2 cellular contexts compared by ENCODE assay signal in the genomic region with DNA sequence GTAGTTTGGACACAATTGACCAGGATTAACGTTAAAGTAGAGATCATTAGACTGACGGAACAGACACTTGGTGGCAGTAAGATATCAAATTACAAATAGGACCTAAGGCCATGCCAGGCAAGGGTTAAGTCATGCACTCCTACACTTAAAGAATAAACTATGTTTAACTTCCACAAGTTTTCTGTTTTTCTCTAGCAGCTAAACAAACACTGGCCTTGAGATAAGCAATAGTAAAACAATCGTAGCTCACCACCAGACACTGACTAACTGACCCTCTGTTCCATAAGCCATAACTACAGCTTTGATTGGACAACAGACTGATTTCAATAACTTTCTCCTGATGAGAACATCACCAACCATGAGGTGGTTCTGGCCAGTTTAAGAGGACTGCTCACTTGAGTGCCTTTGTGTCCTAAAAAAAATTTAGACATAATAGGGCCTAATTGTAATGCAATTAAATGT.
TF ChIP-seq lines count a peak whose summit lies in the region.

No MANE protein-coding gene starts in this region.

TF ChIP-seq in A549, 52 proteins besides CTCF, POLR2A, EP300 and RAD21:
- TF ChIP-seq GATA3 (IDR thresholded peaks at IDR 0.05; ENCODE audit: borderline replicate concordance): peak; percentile 58; the same call in 1 of the 2 replicates
- TF ChIP-seq FOXS1 (CRISPR knock-in tag; IDR thresholded peaks at IDR 0.05): no peak
- TF ChIP-seq SMC3 (IDR thresholded peaks at IDR 0.05): peak; percentile 33; the same call in 1 of the 3 replicates
- no peak for TF ChIP-seq BHLHE40 (IDR thresholded peaks at IDR 0.05; ENCODE audit: low read depth, low read length)
- TF ChIP-seq, protein P1, sequence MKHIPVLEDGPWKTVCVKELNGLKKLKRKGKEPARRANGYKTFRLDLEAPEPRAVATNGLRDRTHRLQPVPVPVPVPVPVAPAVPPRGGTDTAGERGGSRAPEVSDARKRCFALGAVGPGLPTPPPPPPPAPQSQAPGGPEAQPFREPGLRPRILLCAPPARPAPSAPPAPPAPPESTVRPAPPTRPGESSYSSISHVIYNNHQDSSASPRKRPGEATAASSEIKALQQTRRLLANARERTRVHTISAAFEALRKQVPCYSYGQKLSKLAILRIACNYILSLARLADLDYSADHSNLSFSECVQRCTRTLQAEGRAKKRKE (CRISPR knock-in tag; IDR thresholded peaks at IDR 0.05; ENCODE audit: low read depth): no peak
- TF ChIP-seq HEYL (CRISPR knock-in tag; IDR thresholded peaks at IDR 0.05): no peak
- TF ChIP-seq FOSL2 (IDR thresholded peaks at IDR 0.05): no peak
- peak; percentile 45; the same call in 1 of the 2 replicates for TF ChIP-seq FOSL2 (CRISPR knock-in tag; IDR thresholded peaks at IDR 0.05)
- TF ChIP-seq ZFP36 (IDR thresholded peaks at IDR 0.05; ENCODE audit: borderline replicate concordance, partially characterized antibody): no peak

TF ChIP-seq in H1, 55 proteins besides CTCF, POLR2A, EP300 and RAD21:
- TF ChIP-seq BCL11A (IDR thresholded peaks at IDR 0.05; ENCODE audit: low read depth in 2 of 2, low read length in 2 of 2) (no peak), SIN3A (conservative IDR thresholded peaks at IDR 0.05 in 1 of 2, IDR thresholded peaks at IDR 0.05 in 1 of 2; ENCODE audit: low read depth in 1 of 2, low read length in 2 of 2) (no peak), KDM1A (IDR thresholded peaks at IDR 0.05; ENCODE audit: borderline replicate concordance, low read length) (no peak), SUZ12 (IDR thresholded peaks at IDR 0.05; ENCODE audit: low read length) (no peak), CHD1 (IDR thresholded peaks at IDR 0.05; ENCODE audit: low read depth, low read length) (no peak), RFX5 (IDR thresholded peaks at IDR 0.05; ENCODE audit: borderline replicate concordance, low read depth, low read length) (no peak), EZH2 (IDR thresholded peaks at IDR 0.05; ENCODE audit: low read depth, low read length, severe bottlenecking) (no peak), TBP (IDR thresholded peaks at IDR 0.05; ENCODE audit: low read depth, low read length) (no peak), RXRA (IDR thresholded peaks at IDR 0.05; ENCODE audit: insufficient read depth, low read depth, low read length) (no peak)
- TF ChIP-seq, protein P2, sequence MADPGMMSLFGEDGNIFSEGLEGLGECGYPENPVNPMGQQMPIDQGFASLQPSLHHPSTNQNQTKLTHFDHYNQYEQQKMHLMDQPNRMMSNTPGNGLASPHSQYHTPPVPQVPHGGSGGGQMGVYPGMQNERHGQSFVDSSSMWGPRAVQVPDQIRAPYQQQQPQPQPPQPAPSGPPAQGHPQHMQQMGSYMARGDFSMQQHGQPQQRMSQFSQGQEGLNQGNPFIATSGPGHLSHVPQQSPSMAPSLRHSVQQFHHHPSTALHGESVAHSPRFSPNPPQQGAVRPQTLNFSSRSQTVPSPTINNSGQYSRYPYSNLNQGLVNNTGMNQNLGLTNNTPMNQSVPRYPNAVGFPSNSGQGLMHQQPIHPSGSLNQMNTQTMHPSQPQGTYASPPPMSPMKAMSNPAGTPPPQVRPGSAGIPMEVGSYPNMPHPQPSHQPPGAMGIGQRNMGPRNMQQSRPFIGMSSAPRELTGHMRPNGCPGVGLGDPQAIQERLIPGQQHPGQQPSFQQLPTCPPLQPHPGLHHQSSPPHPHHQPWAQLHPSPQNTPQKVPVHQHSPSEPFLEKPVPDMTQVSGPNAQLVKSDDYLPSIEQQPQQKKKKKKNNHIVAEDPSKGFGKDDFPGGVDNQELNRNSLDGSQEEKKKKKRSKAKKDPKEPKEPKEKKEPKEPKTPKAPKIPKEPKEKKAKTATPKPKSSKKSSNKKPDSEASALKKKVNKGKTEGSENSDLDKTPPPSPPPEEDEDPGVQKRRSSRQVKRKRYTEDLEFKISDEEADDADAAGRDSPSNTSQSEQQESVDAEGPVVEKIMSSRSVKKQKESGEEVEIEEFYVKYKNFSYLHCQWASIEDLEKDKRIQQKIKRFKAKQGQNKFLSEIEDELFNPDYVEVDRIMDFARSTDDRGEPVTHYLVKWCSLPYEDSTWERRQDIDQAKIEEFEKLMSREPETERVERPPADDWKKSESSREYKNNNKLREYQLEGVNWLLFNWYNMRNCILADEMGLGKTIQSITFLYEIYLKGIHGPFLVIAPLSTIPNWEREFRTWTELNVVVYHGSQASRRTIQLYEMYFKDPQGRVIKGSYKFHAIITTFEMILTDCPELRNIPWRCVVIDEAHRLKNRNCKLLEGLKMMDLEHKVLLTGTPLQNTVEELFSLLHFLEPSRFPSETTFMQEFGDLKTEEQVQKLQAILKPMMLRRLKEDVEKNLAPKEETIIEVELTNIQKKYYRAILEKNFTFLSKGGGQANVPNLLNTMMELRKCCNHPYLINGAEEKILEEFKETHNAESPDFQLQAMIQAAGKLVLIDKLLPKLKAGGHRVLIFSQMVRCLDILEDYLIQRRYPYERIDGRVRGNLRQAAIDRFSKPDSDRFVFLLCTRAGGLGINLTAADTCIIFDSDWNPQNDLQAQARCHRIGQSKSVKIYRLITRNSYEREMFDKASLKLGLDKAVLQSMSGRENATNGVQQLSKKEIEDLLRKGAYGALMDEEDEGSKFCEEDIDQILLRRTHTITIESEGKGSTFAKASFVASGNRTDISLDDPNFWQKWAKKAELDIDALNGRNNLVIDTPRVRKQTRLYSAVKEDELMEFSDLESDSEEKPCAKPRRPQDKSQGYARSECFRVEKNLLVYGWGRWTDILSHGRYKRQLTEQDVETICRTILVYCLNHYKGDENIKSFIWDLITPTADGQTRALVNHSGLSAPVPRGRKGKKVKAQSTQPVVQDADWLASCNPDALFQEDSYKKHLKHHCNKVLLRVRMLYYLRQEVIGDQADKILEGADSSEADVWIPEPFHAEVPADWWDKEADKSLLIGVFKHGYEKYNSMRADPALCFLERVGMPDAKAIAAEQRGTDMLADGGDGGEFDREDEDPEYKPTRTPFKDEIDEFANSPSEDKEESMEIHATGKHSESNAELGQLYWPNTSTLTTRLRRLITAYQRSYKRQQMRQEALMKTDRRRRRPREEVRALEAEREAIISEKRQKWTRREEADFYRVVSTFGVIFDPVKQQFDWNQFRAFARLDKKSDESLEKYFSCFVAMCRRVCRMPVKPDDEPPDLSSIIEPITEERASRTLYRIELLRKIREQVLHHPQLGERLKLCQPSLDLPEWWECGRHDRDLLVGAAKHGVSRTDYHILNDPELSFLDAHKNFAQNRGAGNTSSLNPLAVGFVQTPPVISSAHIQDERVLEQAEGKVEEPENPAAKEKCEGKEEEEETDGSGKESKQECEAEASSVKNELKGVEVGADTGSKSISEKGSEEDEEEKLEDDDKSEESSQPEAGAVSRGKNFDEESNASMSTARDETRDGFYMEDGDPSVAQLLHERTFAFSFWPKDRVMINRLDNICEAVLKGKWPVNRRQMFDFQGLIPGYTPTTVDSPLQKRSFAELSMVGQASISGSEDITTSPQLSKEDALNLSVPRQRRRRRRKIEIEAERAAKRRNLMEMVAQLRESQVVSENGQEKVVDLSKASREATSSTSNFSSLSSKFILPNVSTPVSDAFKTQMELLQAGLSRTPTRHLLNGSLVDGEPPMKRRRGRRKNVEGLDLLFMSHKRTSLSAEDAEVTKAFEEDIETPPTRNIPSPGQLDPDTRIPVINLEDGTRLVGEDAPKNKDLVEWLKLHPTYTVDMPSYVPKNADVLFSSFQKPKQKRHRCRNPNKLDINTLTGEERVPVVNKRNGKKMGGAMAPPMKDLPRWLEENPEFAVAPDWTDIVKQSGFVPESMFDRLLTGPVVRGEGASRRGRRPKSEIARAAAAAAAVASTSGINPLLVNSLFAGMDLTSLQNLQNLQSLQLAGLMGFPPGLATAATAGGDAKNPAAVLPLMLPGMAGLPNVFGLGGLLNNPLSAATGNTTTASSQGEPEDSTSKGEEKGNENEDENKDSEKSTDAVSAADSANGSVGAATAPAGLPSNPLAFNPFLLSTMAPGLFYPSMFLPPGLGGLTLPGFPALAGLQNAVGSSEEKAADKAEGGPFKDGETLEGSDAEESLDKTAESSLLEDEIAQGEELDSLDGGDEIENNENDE (IDR thresholded peaks at IDR 0.05; ENCODE audit: insufficient replicate concordance, low read length): no peak
